In genomic region chr19:12544401-12544876, GRCh38 we compare ENCODE assay signal across 13 cellular contexts. TPM values are rescaled to one million over a fixed set of nuclear protein-coding genes. Genes with fewer than 3 reads are reported as not detected.
DNase-seq lines count a peak whose midpoint lies in the region; ATAC-seq and TF ChIP-seq lines count a peak whose summit lies in the region.
"Had no signal": no experiment of that assay in that cellular context is flagged by ENCODE, and none has a peak within 500 bp of the region (broad histone marks: within the 10 kb centered on the region; RNA-seq: fewer than 3 reads in every experiment).

No MANE protein-coding gene starts in this region.

- no peak for ATAC-seq in HG03378 (IDR thresholded peaks at IDR 0.05; ENCODE audit: unreplicated experiment)
- ATAC-seq: activated CD8-positive, alpha-beta memory T cell treated with anti-CD3 and anti-CD28 coated beads, Interleukin-2, amount 10 ng/mL, durations not matched to agents 7 days and 5 days had no signal

- H3K27me3 ChIP-seq in neuronal stem cell (ENCODE audit: control insufficient read depth in 3 of 3, insufficient read depth in 3 of 3, low read depth in 1 of 3, low read length in 3 of 3) (no peaks in the 10 kb centered on the region), WERI-Rb-1 (ENCODE audit: insufficient read depth, low read depth, severe bottlenecking) (no peaks in the 10 kb centered on the region)

- H3K9ac ChIP-seq in neuronal stem cell (ENCODE audit: low read depth, low read length, poor library complexity): no peak overlapping the region

- no peak overlapping the region for H2BK15ac ChIP-seq in neuronal stem cell (ENCODE audit: low read length)

- TF ChIP-seq CTCF in epithelial cell of esophagus (IDR thresholded peaks at IDR 0.05; ENCODE audit: insufficient read depth, low read depth, low read length, missing control alignments) (no peak), WERI-Rb-1 (IDR thresholded peaks at IDR 0.05; ENCODE audit: low read depth, low read length) (no peak)

- no CpG with 5 or more reads among the region's 5 CpGs for WGBS in neuronal stem cell (ENCODE audit: extremely low coverage in 2 of 2, insufficient read length in 2 of 2, insufficient replicate concordance in 1 of 2), 2 donors

- H3K27ac ChIP-seq in neuronal stem cell (replicated peaks; ENCODE audit: low read length) (no peak overlapping the region), WERI-Rb-1 (no peak overlapping the region)
- H3K27ac ChIP-seq: prostate gland had no signal

- no peak overlapping the region for H2BK120ac ChIP-seq in neuronal stem cell (ENCODE audit: low read depth, low read length)

- H2BK12ac ChIP-seq in neuronal stem cell (ENCODE audit: low read length): no peak overlapping the region

- no peaks in the 10 kb centered on the region for H3K79me1 ChIP-seq in neuronal stem cell (ENCODE audit: low read depth, low read length)

- no peak overlapping the region for H4K8ac ChIP-seq in neuronal stem cell (ENCODE audit: low read depth, low read length)

- H3K4me2 ChIP-seq in neuronal stem cell (ENCODE audit: insufficient read depth, low read length, poor library complexity, severe bottlenecking): no peak overlapping the region

- no peak overlapping the region for H2AFZ ChIP-seq in neuronal stem cell (ENCODE audit: low read length)

- peaks cover 11 to 74% of the 10 kb centered on the region in 2 donors for H3K36me3 ChIP-seq in neuronal stem cell (replicated peaks in 1 of 2; ENCODE audit: control insufficient read depth in 2 of 2, insufficient read depth in 2 of 2, low read length in 2 of 2)
- H3K36me3 ChIP-seq in WERI-Rb-1: peaks cover 26% of the 10 kb centered on the region
- H3K36me3 ChIP-seq: prostate gland had no signal

- no peak overlapping the region for H2BK5ac ChIP-seq in neuronal stem cell (ENCODE audit: low read length)

- no peak overlapping the region for H3K18ac ChIP-seq in neuronal stem cell (ENCODE audit: low read length)

- DNase-seq in ELR (ENCODE audit: low read depth) (peak; percentile 30), OCI-M1 (lab: John Stamatoyannopoulos, UW) (peak; percentile 100), epithelial cell of esophagus (ENCODE audit: low read depth) (peak; percentile 33), neuronal stem cell (ENCODE audit: low spot score) (no peak), WERI-Rb-1 (no peak), GM19238 (ENCODE audit: insufficient read length, low spot score) (no peak), nucleus accumbens (lab: John Stamatoyannopoulos, UW) (no peak)
- DNase-seq: activated CD8-positive, alpha-beta memory T cell treated with anti-CD3 and anti-CD28 coated beads, Interleukin-2, amount 10 ng/mL, durations not matched to agents 7 days and 5 days; H7; T-helper 1 cell had no signal

- no peak overlapping the region for H4K91ac ChIP-seq in neuronal stem cell (ENCODE audit: low read depth, low read length, poor library complexity)

- H3K4me3 ChIP-seq in epithelial cell of esophagus (ENCODE audit: low read length) (no peak overlapping the region), neuronal stem cell (ENCODE audit: low read length in 2 of 2) (no peak overlapping the region), WERI-Rb-1 (ENCODE audit: low read depth, low read length) (no peak overlapping the region)
- H3K4me3 ChIP-seq: lung, prostate gland had no signal

- H3K4ac ChIP-seq in neuronal stem cell (ENCODE audit: low read length): no peak overlapping the region

- H3K4me1 ChIP-seq in neuronal stem cell (ENCODE audit: control insufficient read depth in 2 of 2, insufficient read depth in 1 of 2, low read depth in 1 of 2, low read length in 2 of 2): no peaks in the 10 kb centered on the region

- peak overlapping the region; percentile 47 for H3K23ac ChIP-seq in neuronal stem cell (ENCODE audit: low read depth, low read length, poor library complexity)

- no peak overlapping the region for H3K14ac ChIP-seq in neuronal stem cell (ENCODE audit: low read length)

- H3K9me3 ChIP-seq in neuronal stem cell (replicated peaks in 1 of 2; ENCODE audit: control insufficient read depth in 2 of 2, insufficient read depth in 1 of 2, low read depth in 1 of 2, low read length in 2 of 2) (peaks cover 20 to 72% of the 10 kb centered on the region in 2 donors), WERI-Rb-1 (ENCODE audit: severe bottlenecking) (no peaks in the 10 kb centered on the region)
- H3K9me3 ChIP-seq: prostate gland had no signal

- no peak overlapping the region for H2AK5ac ChIP-seq in neuronal stem cell (ENCODE audit: low read depth, low read length)

RNA-seq across cellular contexts. Expression of gene ZNF564, which starts 6.8 kb away (rescaled TPM):
- 4.3 TPM for polyA plus RNA-seq in neuronal stem cell (2013, experiment 1 of 2)
- polyA plus RNA-seq in neuronal stem cell (2013, experiment 2 of 2): 4.0 TPM

RNA-seq across cellular contexts. Expression of gene ZNF709, which starts 59.8 kb away (rescaled TPM):
- 3.1 TPM for polyA plus RNA-seq in neuronal stem cell (2013, experiment 1 of 2)
- polyA plus RNA-seq in neuronal stem cell (2013, experiment 2 of 2): 3.6 TPM

Comparison
In these comparisons a context has a peak if more than half of its experiments do, and no peak if none do; other contexts are left out.
1. DNase-seq: peak in ELR (single experiment), OCI-M1 (single experiment) and epithelial cell of esophagus (single experiment); none in neuronal stem cell (single experiment), WERI-Rb-1 (single experiment), GM19238 (single experiment) and nucleus accumbens (0 of 56).